8 cellular contexts compared by ENCODE assay signal in genomic region chr9:36190388-36191289, GRCh38. TPM values are rescaled to one million over a fixed set of nuclear protein-coding genes. Genes with fewer than 3 reads are reported as not detected.
A peak's percentile ranks its signal among the peaks of the same experiment; 100 is the strongest.
DNase-seq lines count a peak whose midpoint lies in the region; ATAC-seq, FAIRE-seq and TF ChIP-seq lines count a peak whose summit lies in the region.

A gene with protein sequence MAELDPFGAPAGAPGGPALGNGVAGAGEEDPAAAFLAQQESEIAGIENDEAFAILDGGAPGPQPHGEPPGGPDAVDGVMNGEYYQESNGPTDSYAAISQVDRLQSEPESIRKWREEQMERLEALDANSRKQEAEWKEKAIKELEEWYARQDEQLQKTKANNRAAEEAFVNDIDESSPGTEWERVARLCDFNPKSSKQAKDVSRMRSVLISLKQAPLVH (plus strand): TSS chr9:36190921. CDS start chr9:36191057, 136 bp downstream.

- peaks cover 19% of the 10 kb centered on the region for H3K79me2 ChIP-seq in parathyroid adenoma

- peak within 1 kb of the TSS; percentile 94 for H3K27ac ChIP-seq in cardiac muscle cell
- H3K27ac ChIP-seq in parathyroid adenoma = peak within 1 kb of the TSS; percentile 83
- peak within 1 kb of the TSS; percentile 83 to 96 (median 90) for H3K27ac ChIP-seq in tibial nerve

- 0 to 1% methylated on average over 37 to 56 of the region's 68 CpGs for WGBS in tibial nerve, 2 donors

- H3K4me3 ChIP-seq in adipocyte (ENCODE audit: low read length) = peak within 1 kb of the TSS; percentile 91
- H3K4me3 ChIP-seq in cardiac muscle cell = peak within 1 kb of the TSS; percentile 68
- H3K4me3 ChIP-seq in parathyroid adenoma (ENCODE audit: low read depth, low read length) = peak within 1 kb of the TSS; percentile 93
- H3K4me3 ChIP-seq in tibial nerve = peak within 1 kb of the TSS; percentile 58 to 97 (median 83)

- ATAC-seq in HG02840 (IDR thresholded peaks at IDR 0.05; ENCODE audit: low FRiP score, unreplicated experiment) = peak; percentile 94

- H3K36me3 ChIP-seq in adipocyte (ENCODE audit: control insufficient read depth, insufficient read depth, low read length, severe bottlenecking) = peaks cover 5% of the 10 kb centered on the region
- no peaks in the 10 kb centered on the region for H3K36me3 ChIP-seq in cardiac muscle cell
- no peaks in the 10 kb centered on the region for H3K36me3 ChIP-seq in parathyroid adenoma (ENCODE audit: control insufficient read depth, insufficient read depth, low read length)
- H3K36me3 ChIP-seq in tibial nerve = no peaks in the 10 kb centered on the region

- peak within 1 kb of the TSS; percentile 83 for H3K4me2 ChIP-seq in parathyroid adenoma (ENCODE audit: low read length)

- DNase-seq in GM12891 (ENCODE audit: insufficient read length, low spot score) = peak; percentile 93
- peak; percentile 97 for DNase-seq in NCI-H1436 (lab: John Stamatoyannopoulos, UW)
- DNase-seq in T follicular helper cell (ENCODE audit: low read depth) = peak; percentile 93
- DNase-seq in adipocyte (ENCODE audit: low read depth) = peak; percentile 99
- DNase-seq in cardiac muscle cell (ENCODE audit: low read depth in 1 of 2, low spot score in 1 of 2) = peak; percentile 99
- peak; percentile 93 to 97 for DNase-seq in tibial nerve (ENCODE audit: low spot score in 2 of 2)

- no peaks in the 10 kb centered on the region for H3K27me3 ChIP-seq in adipocyte (replicated peaks; ENCODE audit: control insufficient read depth, insufficient read depth, low read length)
- H3K27me3 ChIP-seq in cardiac muscle cell = no peaks in the 10 kb centered on the region
- H3K27me3 ChIP-seq in parathyroid adenoma (ENCODE audit: control insufficient read depth, insufficient read depth, low read length) = no peaks in the 10 kb centered on the region
- no peaks in the 10 kb centered on the region for H3K27me3 ChIP-seq in tibial nerve

- H3K9me3 ChIP-seq in adipocyte (ENCODE audit: control insufficient read depth, low read length) (no peaks in the 10 kb centered on the region), cardiac muscle cell (ENCODE audit: low read depth) (no peaks in the 10 kb centered on the region), parathyroid adenoma (ENCODE audit: control insufficient read depth, low read length) (no peaks in the 10 kb centered on the region), tibial nerve (no peaks in the 10 kb centered on the region)

- TF ChIP-seq CTCF in cardiac muscle cell (IDR thresholded peaks at IDR 0.05; ENCODE audit: low read depth, low read length) (peak; percentile 62), parathyroid adenoma (IDR thresholded peaks at IDR 0.05) (peak; percentile 29), tibial nerve (IDR thresholded peaks at IDR 0.05) (peak in 4 of 5 experiments; percentile 37 to 79 (median 54))

- peak; percentile 99 for TF ChIP-seq POLR2A in GM12891 (IDR thresholded peaks at IDR 0.05; ENCODE audit: low read depth, low read length)
- peak; percentile 47 to 87 for TF ChIP-seq POLR2A in tibial nerve (IDR thresholded peaks at IDR 0.05)

- H3K9ac ChIP-seq in adipocyte (ENCODE audit: low read length) (peak within 1 kb of the TSS; percentile 97), parathyroid adenoma (peak within 1 kb of the TSS; percentile 69)

- peak within 1 kb of the TSS; percentile 89 for H2AFZ ChIP-seq in parathyroid adenoma

- TF ChIP-seq EP300 in tibial nerve (IDR thresholded peaks at IDR 0.05) = peak; percentile 78 to 93

- H3K4me1 ChIP-seq in adipocyte (ENCODE audit: control insufficient read depth, insufficient read depth, low read length) (peaks cover 46% of the 10 kb centered on the region), cardiac muscle cell (ENCODE audit: low read depth) (peaks cover 41% of the 10 kb centered on the region), parathyroid adenoma (peaks cover 5% of the 10 kb centered on the region), tibial nerve (peaks cover 0 to 49% (median 26%) of the 10 kb centered on the region in 4 donors)

- FAIRE-seq in GM12891 (lab: Jason Lieb, UNC) = peak; percentile 98

TF ChIP-seq in GM12891, 5 proteins besides CTCF, POLR2A, EP300 and RAD21:
- TF ChIP-seq POU2F2 (IDR thresholded peaks at IDR 0.05; ENCODE audit: low read depth, low read length) = peak; percentile 66
- TF ChIP-seq PAX5 (IDR thresholded peaks at IDR 0.05; ENCODE audit: insufficient read depth, low read length, severe bottlenecking) = no peak
- peak; percentile 91 for TF ChIP-seq TAF1 (IDR thresholded peaks at IDR 0.05; ENCODE audit: low read depth, low read length)
- TF ChIP-seq SPI1 (IDR thresholded peaks at IDR 0.05; ENCODE audit: low read depth, low read length) = no peak; the same call in none of the 2 replicates
- TF ChIP-seq POLR2AphosphoS5 (IDR thresholded peaks at IDR 0.05; ENCODE audit: low read depth, low read length) = peak; percentile 99

RNA-seq across cellular contexts. Expression of the gene that starts here (rescaled TPM):
- polyA plus RNA-seq in GM12891 (2012; ENCODE audit: low read depth, missing spikeins) = 161 TPM
- total RNA-seq in cardiac muscle cell = 236 TPM in 2 replicates
- polyA plus RNA-seq in cardiac muscle cell = 118 and 147 TPM in 2 replicates
- total RNA-seq in tibial nerve = 100 to 1,000 TPM; 165 to 247 (median 223) TPM

Comparison
In these comparisons a context has a peak if more than half of its experiments do, and no peak if none do; other contexts are left out.
1. Peak in every context shown above with its lines: DNase-seq, ATAC-seq, H3K4me3 ChIP-seq and H3K27ac ChIP-seq.